38 cellular contexts compared by ENCODE assay signal in the genomic region with DNA sequence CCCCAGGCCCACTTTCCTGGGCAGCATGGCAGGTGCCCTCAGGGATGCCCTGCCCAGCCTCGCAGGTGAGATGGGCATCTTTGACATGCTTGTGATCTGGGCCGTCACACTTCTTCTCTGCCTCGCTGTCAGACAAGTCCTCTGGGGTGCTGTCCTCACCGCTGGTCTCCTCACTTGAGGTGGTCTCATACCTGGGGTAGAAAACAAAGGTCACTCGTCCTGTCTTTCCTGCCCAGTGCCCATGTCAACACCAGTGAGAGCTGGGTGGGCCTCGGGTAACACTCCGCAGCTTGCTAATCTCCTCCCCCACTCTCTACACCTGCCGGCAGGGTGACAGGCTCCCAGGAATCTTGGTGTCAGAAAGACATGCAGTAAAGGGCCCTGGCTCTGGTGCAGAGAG. TPM values are rescaled to one million over a fixed set of nuclear protein-coding genes. Genes with fewer than 3 reads are reported as not detected.
"Had no signal": no experiment of that assay in that cellular context is flagged by ENCODE, and none has a peak within 500 bp of the region (broad histone marks: within the 10 kb centered on the region; RNA-seq: fewer than 3 reads in every experiment).

No MANE protein-coding gene starts in this region.

- H3K27ac Mint-ChIP-seq: activated naive CD4-positive, alpha-beta T cell treated with anti-CD3 and anti-CD28 coated beads for 36 hours; activated naive CD4-positive, alpha-beta T cell treated with anti-CD3 and anti-CD28 coated beads, Interleukin-2, amount 10 ng/mL, durations not matched to agents 7 days and 5 days; activated naive CD4-positive, alpha-beta T cell treated with anti-CD3 and anti-CD28 coated beads, Interleukin-2, amount 50 U/mL, for 24 hours; activated naive CD4-positive, alpha-beta T cell treated with anti-CD3 and anti-CD28 coated beads, Interleukin-2, amount 50 U/mL, for 72 hours; activated naive CD8-positive, alpha-beta T cell; activated naive CD8-positive, alpha-beta T cell treated with anti-CD3 and anti-CD28 coated beads for 36 hours; activated naive CD8-positive, alpha-beta T cell treated with anti-CD3 and anti-CD28 coated beads, Interleukin-2, amount 10 ng/mL, durations not matched to agents 7 days and 5 days; activated naive CD8-positive, alpha-beta T cell treated with anti-CD3 and anti-CD28 coated beads, Interleukin-2, amount 50 U/mL, for 24 hours; activated T-cell treated with anti-CD3 and anti-CD28 coated beads, Interleukin-2, amount 50 U/mL, for 24 hours; activated T-cell treated with anti-CD3 and anti-CD28 coated beads, Interleukin-2, amount 50 U/mL, for 72 hours; activated T-helper 1 cell treated with anti-CD3 and anti-CD28 coated beads, Interleukin-12 subunit alpha, Interleukin-12 subunit beta, Interleukin-2, Interleukin-4 antibody, amounts not matched to agents 30 ng/mL and 10 ng/mL and 1 ng/mL, durations not matched to agents 14 hours and 24 hours and 36 hours; activated T-helper 17 cell treated with anti-CD3 and anti-CD28 coated beads, Interleukin-2, amount 50 U/mL, for 72 hours; activated T-helper 2 cell treated with anti-CD3 and anti-CD28 coated beads, Interferon-gamma antibody, Interleukin-2, Interleukin-4, amounts not matched to agents 10 μg/mL and 5 μg/mL and 100 μg/mL, durations not matched to agents 14 hours and 24 hours and 36 hours had no signal

- H3K4me3 Mint-ChIP-seq: activated naive CD4-positive, alpha-beta T cell treated with anti-CD3 and anti-CD28 coated beads for 36 hours; activated naive CD4-positive, alpha-beta T cell treated with anti-CD3 and anti-CD28 coated beads, Interleukin-2, amount 10 ng/mL, durations not matched to agents 7 days and 5 days; activated naive CD4-positive, alpha-beta T cell treated with anti-CD3 and anti-CD28 coated beads, Interleukin-2, amount 50 U/mL, for 24 hours; activated naive CD8-positive, alpha-beta T cell; activated naive CD8-positive, alpha-beta T cell treated with anti-CD3 and anti-CD28 coated beads for 36 hours; activated naive CD8-positive, alpha-beta T cell treated with anti-CD3 and anti-CD28 coated beads, Interleukin-2, amount 10 ng/mL, durations not matched to agents 7 days and 5 days; activated naive CD8-positive, alpha-beta T cell treated with anti-CD3 and anti-CD28 coated beads, Interleukin-2, amount 50 U/mL, for 24 hours; activated T-cell treated with anti-CD3 and anti-CD28 coated beads, Interleukin-2, amount 50 U/mL, for 24 hours; activated T-cell treated with anti-CD3 and anti-CD28 coated beads, Interleukin-2, amount 50 U/mL, for 4 hours; activated T-cell treated with anti-CD3 and anti-CD28 coated beads, Interleukin-2, amount 50 U/mL, for 72 hours; activated T-helper 1 cell treated with anti-CD3 and anti-CD28 coated beads, Interleukin-12 subunit alpha, Interleukin-12 subunit beta, Interleukin-2, Interleukin-4 antibody, amounts not matched to agents 30 ng/mL and 10 ng/mL and 1 ng/mL, durations not matched to agents 14 hours and 24 hours and 36 hours; activated T-helper 17 cell treated with anti-CD3 and anti-CD28 coated beads, Interleukin-2, amount 50 U/mL, for 72 hours; brain; central memory CD8-positive, alpha-beta T cell had no signal

- ATAC-seq: activated naive CD4-positive, alpha-beta T cell treated with anti-CD3 and anti-CD28 coated beads, Interleukin-2, amount 50 U/mL, for 72 hours; activated naive CD8-positive, alpha-beta T cell treated with anti-CD3 and anti-CD28 coated beads, Interleukin-2, amount 50 U/mL, for 24 hours; activated T-cell treated with anti-CD3 and anti-CD28 coated beads, Interleukin-2, amount 50 U/mL, for 4 hours; activated T-cell treated with anti-CD3 and anti-CD28 coated beads, Interleukin-2, amount 50 U/mL, for 72 hours; activated T-helper 17 cell treated with anti-CD3 and anti-CD28 coated beads, Interleukin-2, amount 50 U/mL, for 72 hours; body of pancreas had no signal

- H3K9me3 Mint-ChIP-seq: activated naive CD4-positive, alpha-beta T cell treated with anti-CD3 and anti-CD28 coated beads for 36 hours; activated naive CD4-positive, alpha-beta T cell treated with anti-CD3 and anti-CD28 coated beads, Interleukin-2, amount 50 U/mL, for 24 hours; activated naive CD8-positive, alpha-beta T cell treated with anti-CD3 and anti-CD28 coated beads, Interleukin-2, amount 50 U/mL, for 24 hours; activated T-cell treated with anti-CD3 and anti-CD28 coated beads, Interleukin-2, amount 50 U/mL, for 24 hours; activated T-cell treated with anti-CD3 and anti-CD28 coated beads, Interleukin-2, amount 50 U/mL, for 4 hours; activated T-cell treated with anti-CD3 and anti-CD28 coated beads, Interleukin-2, amount 50 U/mL, for 72 hours; activated T-helper 1 cell treated with anti-CD3 and anti-CD28 coated beads, Interleukin-12 subunit alpha, Interleukin-12 subunit beta, Interleukin-2, Interleukin-4 antibody, amounts not matched to agents 30 ng/mL and 10 ng/mL and 1 ng/mL, durations not matched to agents 14 hours and 24 hours and 36 hours; activated T-helper 17 cell treated with anti-CD3 and anti-CD28 coated beads, Interleukin-2, amount 50 U/mL, for 72 hours; activated T-helper 2 cell treated with anti-CD3 and anti-CD28 coated beads, Interferon-gamma antibody, Interleukin-2, Interleukin-4, amounts not matched to agents 10 μg/mL and 5 μg/mL and 100 μg/mL, durations not matched to agents 14 hours and 24 hours and 36 hours; brain had no signal

- H3K36me3 ChIP-seq: adrenal gland, ascending aorta, brain microvascular endothelial cell, breast epithelium, cardiac muscle cell had no signal

- DNase-seq: activated effector memory CD4-positive, alpha-beta T cell treated with anti-CD3 and anti-CD28 coated beads, Interleukin-2, amount 50 U/mL, for 16 hours; activated effector memory CD4-positive, alpha-beta T cell treated with Interleukin-2 at 50 U/mL for 16 hours; activated gamma-delta T cell; activated gamma-delta T cell treated with Interleukin-2 at 50 U/mL for 16 hours; activated naive CD4-positive, alpha-beta T cell; activated naive CD4-positive, alpha-beta T cell treated with anti-CD3 and anti-CD28 coated beads for 36 hours; activated naive CD4-positive, alpha-beta T cell treated with anti-CD3 and anti-CD28 coated beads, Interleukin-2, amount 10 ng/mL, durations not matched to agents 7 days and 5 days; activated naive CD4-positive, alpha-beta T cell treated with anti-CD3 and anti-CD28 coated beads, Interleukin-2, amount 50 U/mL, for 16 hours; activated naive CD4-positive, alpha-beta T cell treated with Interleukin-2 at 50 U/mL for 16 hours; activated naive CD8-positive, alpha-beta T cell treated with anti-CD3 and anti-CD28 coated beads for 36 hours; activated naive CD8-positive, alpha-beta T cell treated with anti-CD3 and anti-CD28 coated beads, Interleukin-2, amount 10 ng/mL, durations not matched to agents 7 days and 5 days; activated naive CD8-positive, alpha-beta T cell treated with anti-CD3 and anti-CD28 coated beads, Interleukin-2, amount 50 U/mL, for 24 hours; activated T-cell treated with anti-CD3 and anti-CD28 coated beads, Interleukin-2, amount 50 U/mL, for 1 hour; activated T-cell treated with anti-CD3 and anti-CD28 coated beads, Interleukin-2, amount 50 U/mL, for 24 hours; activated T-cell treated with anti-CD3 and anti-CD28 coated beads, Interleukin-2, amount 50 U/mL, for 4 hours; activated T-cell treated with anti-CD3 and anti-CD28 coated beads, Interleukin-2, amount 50 U/mL, for 48 hours; activated T-cell treated with anti-CD3 and anti-CD28 coated beads, Interleukin-2, amount 50 U/mL, for 72 hours; adrenal gland; amniotic stem cell; amygdala; anterior cingulate cortex; aorta; body of pancreas; brain microvascular endothelial cell; caudate nucleus; central memory CD4-positive, alpha-beta T cell; cerebellar nuclear complex had no signal

- H3K27me3 Mint-ChIP-seq: activated naive CD4-positive, alpha-beta T cell treated with anti-CD3 and anti-CD28 coated beads, Interleukin-2, amount 10 ng/mL, durations not matched to agents 7 days and 5 days; activated naive CD4-positive, alpha-beta T cell treated with anti-CD3 and anti-CD28 coated beads, Interleukin-2, amount 50 U/mL, for 24 hours; activated naive CD8-positive, alpha-beta T cell; activated naive CD8-positive, alpha-beta T cell treated with anti-CD3 and anti-CD28 coated beads for 36 hours; activated naive CD8-positive, alpha-beta T cell treated with anti-CD3 and anti-CD28 coated beads, Interleukin-2, amount 10 ng/mL, durations not matched to agents 7 days and 5 days; activated naive CD8-positive, alpha-beta T cell treated with anti-CD3 and anti-CD28 coated beads, Interleukin-2, amount 50 U/mL, for 24 hours; activated T-cell treated with anti-CD3 and anti-CD28 coated beads, Interleukin-2, amount 50 U/mL, for 24 hours; activated T-helper 17 cell treated with anti-CD3 and anti-CD28 coated beads, Interleukin-2, amount 50 U/mL, for 72 hours; central memory CD8-positive, alpha-beta T cell had no signal

- H3K9me3 ChIP-seq: adrenal gland, ascending aorta, body of pancreas, breast epithelium had no signal

- H3K36me3 Mint-ChIP-seq: activated naive CD4-positive, alpha-beta T cell treated with anti-CD3 and anti-CD28 coated beads, Interleukin-2, amount 50 U/mL, for 24 hours; activated naive CD8-positive, alpha-beta T cell had no signal

- H3K4me1 ChIP-seq: adrenal gland, ascending aorta, breast epithelium had no signal

- H3K27me3 ChIP-seq: adrenal gland, ascending aorta, body of pancreas, brain microvascular endothelial cell, breast epithelium, cardiac muscle cell had no signal

- H3K4me3 ChIP-seq: adrenal gland, ascending aorta, body of pancreas, breast epithelium, cardiac muscle cell had no signal

- H3K27ac ChIP-seq: adrenal gland, ascending aorta, brain microvascular endothelial cell, breast epithelium, cardiac muscle cell had no signal

RNA-seq across cellular contexts. Expression of a gene that starts 50.9 kb away (rescaled TPM):
- total RNA-seq: activated naive CD4-positive, alpha-beta T cell treated with anti-CD3 and anti-CD28 coated beads for 36 hours; activated naive CD4-positive, alpha-beta T cell treated with anti-CD3 and anti-CD28 coated beads, Interleukin-2, amount 50 U/mL, for 72 hours; activated naive CD8-positive, alpha-beta T cell treated with anti-CD3 and anti-CD28 coated beads for 36 hours; activated naive CD8-positive, alpha-beta T cell treated with anti-CD3 and anti-CD28 coated beads, Interleukin-2, amount 10 ng/mL, durations not matched to agents 7 days and 5 days; activated T-cell treated with anti-CD3 and anti-CD28 coated beads, Interleukin-2, amount 50 U/mL, for 4 hours; activated T-cell treated with anti-CD3 and anti-CD28 coated beads, Interleukin-2, amount 50 U/mL, for 72 hours; activated T-helper 1 cell treated with anti-CD3 and anti-CD28 coated beads, Interleukin-12 subunit alpha, Interleukin-12 subunit beta, Interleukin-2, Interleukin-4 antibody, amounts not matched to agents 30 ng/mL and 10 ng/mL and 1 ng/mL, durations not matched to agents 14 hours and 24 hours and 36 hours; activated T-helper 17 cell treated with anti-CD3 and anti-CD28 coated beads, Interleukin-2, amount 50 U/mL, for 72 hours; activated T-helper 2 cell treated with anti-CD3 and anti-CD28 coated beads, Interferon-gamma antibody, Interleukin-2, Interleukin-4, amounts not matched to agents 10 μg/mL and 5 μg/mL and 100 μg/mL, durations not matched to agents 14 hours and 24 hours and 36 hours; ascending aorta had no signal
